Comparison of ENCODE assay signal across 35 cellular contexts in genomic region chr1:110489973-110490542, GRCh38. TPM values are rescaled to one million over a fixed set of nuclear protein-coding genes. Genes with fewer than 3 reads are reported as not detected.
"Had no signal": no experiment of that assay in that cellular context is flagged by ENCODE, and none has a peak within 500 bp of the region (broad histone marks: within the 10 kb centered on the region; RNA-seq: fewer than 3 reads in every experiment).

No MANE protein-coding gene starts in this region.

- H3K9me3 ChIP-seq: esophagus muscularis mucosa, gastroesophageal sphincter, heart left ventricle, left lung, prostate gland, right atrium auricular region, thoracic aorta, transverse colon, upper lobe of right lung, vagina had no signal

- H3K79me2 ChIP-seq: hepatocyte had no signal

- H3K9ac ChIP-seq: neural progenitor cell had no signal

- H3K4me3 ChIP-seq: esophagus muscularis mucosa, gastroesophageal sphincter, heart left ventricle, hepatocyte, left lung, neural progenitor cell, prostate gland, right atrium auricular region, smooth muscle cell, thoracic aorta, transverse colon, upper lobe of right lung, vagina had no signal

- FAIRE-seq: colon had no signal

- H3K4me1 ChIP-seq: left lung, prostate gland, transverse colon, upper lobe of right lung, vagina had no signal

- H3K27me3 ChIP-seq: esophagus muscularis mucosa, foreskin keratinocyte, gastroesophageal sphincter, heart left ventricle, hepatocyte, neural progenitor cell, right atrium auricular region, transverse colon, upper lobe of right lung, vagina had no signal

- H3K27ac ChIP-seq: epithelial cell of prostate, esophagus muscularis mucosa, foreskin keratinocyte, gastroesophageal sphincter, heart left ventricle, hepatocyte, left lung, neural progenitor cell, prostate gland, right atrium auricular region, thoracic aorta, transverse colon, upper lobe of right lung, vagina had no signal

- H2AFZ ChIP-seq: hepatocyte, neural progenitor cell had no signal

- H3K36me3 ChIP-seq: esophagus muscularis mucosa, gastroesophageal sphincter, heart left ventricle, left lung, neural progenitor cell, prostate gland, right atrium auricular region, thoracic aorta, transverse colon, upper lobe of right lung, vagina had no signal

- H3K4me2 ChIP-seq: hepatocyte, neural progenitor cell, smooth muscle cell had no signal

- DNase-seq: effector CD8-positive, alpha-beta T cell; endodermal cell; foreskin keratinocyte; heart left ventricle; left cardiac atrium; left lung; mesenchymal stem cell; midbrain; naive thymus-derived CD4-positive, alpha-beta T cell; stimulated activated CD4-positive, alpha-beta T cell treated with anti-CD3 and anti-CD28 coated beads, Interleukin-12 subunit alpha, Interleukin-12 subunit beta, amount 100 ng/mL, for 4 hours; stimulated activated CD4-positive, alpha-beta T cell treated with anti-CD3 and anti-CD28 coated beads, Interleukin-1b, Interleukin-23, amount 100 ng/mL, for 48 hours; stimulated activated CD4-positive, alpha-beta T cell treated with anti-CD3 and anti-CD28 coated beads, Interleukin-4, amount 100 ng/mL, for 1 hour; stimulated activated CD8-positive, alpha-beta memory T cell treated with anti-CD3 and anti-CD28 coated beads, Interleukin-4, amount 100 ng/mL, for 48 hours; stimulated activated naive CD4-positive, alpha-beta T cell; substantia nigra; transverse colon; upper lobe of right lung had no signal

RNA-seq across cellular contexts. Expression of gene KCNA10, which starts 28.9 kb away (rescaled TPM):
- total RNA-seq: endodermal cell; fibroblast of lung; foreskin keratinocyte; gastroesophageal sphincter; heart left ventricle; hepatocyte; kidney epithelial cell; left cardiac atrium; left lung; lower leg skin; lung microvascular endothelial cell; mucosa of gallbladder; naive thymus-derived CD4-positive, alpha-beta T cell; osteocyte; prostate gland; right atrium auricular region; sciatic nerve; smooth muscle cell; thoracic aorta; transverse colon; upper lobe of right lung; vagina had no signal
- polyA plus RNA-seq: fibroblast of lung; foreskin keratinocyte; heart left ventricle; hepatocyte; naive thymus-derived CD4-positive, alpha-beta T cell; smooth muscle cell had no signal

RNA-seq across cellular contexts. Expression of gene PROK1, which starts 39.1 kb away (rescaled TPM):
- total RNA-seq: esophagus muscularis mucosa; fibroblast of lung; foreskin keratinocyte; kidney epithelial cell; left lung; lung microvascular endothelial cell; naive thymus-derived CD4-positive, alpha-beta T cell; osteocyte; sciatic nerve; transverse colon had no signal
- polyA plus RNA-seq: fibroblast of lung; foreskin keratinocyte; naive thymus-derived CD4-positive, alpha-beta T cell had no signal
